Comparison of ENCODE assay signal across 27 cellular contexts in the genomic region with DNA sequence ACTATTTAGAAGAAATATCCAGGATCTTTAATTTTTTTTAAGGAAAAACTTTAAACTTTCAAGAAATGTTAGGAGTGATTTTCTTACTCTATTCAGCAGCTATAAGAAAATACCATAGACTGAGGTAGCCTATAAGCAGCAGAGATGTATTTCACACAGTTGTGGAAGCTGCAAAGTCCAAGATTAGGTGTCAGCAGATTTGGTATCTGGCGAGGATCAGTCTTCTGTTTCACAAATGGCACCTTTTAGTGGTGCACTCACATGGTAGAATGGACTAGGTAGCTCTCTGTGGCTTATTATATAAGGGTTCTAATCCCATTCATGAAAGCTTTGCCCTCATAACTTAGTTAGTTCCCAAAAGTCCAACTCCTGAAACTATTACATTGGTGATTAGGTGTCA.
"Had no signal": no experiment of that assay in that cellular context is flagged by ENCODE, and none has a peak within 500 bp of the region (broad histone marks: within the 10 kb centered on the region; RNA-seq: fewer than 3 reads in every experiment).

No MANE protein-coding gene starts in this region.

- DNase-seq: colonic mucosa; cortex of kidney; dermis blood vessel endothelial cell; dorsolateral prefrontal cortex; effector CD4-positive, alpha-beta T cell; effector CD8-positive, alpha-beta T cell; effector memory CD4-positive, alpha-beta T cell; effector memory CD8-positive, alpha-beta T cell; endodermal cell; erythroblast; esophagus squamous epithelium; foreskin fibroblast; foreskin keratinocyte; foreskin melanocyte; gastrocnemius medialis; glutamatergic neuron; head of caudate nucleus; heart left ventricle; heart right ventricle had no signal

- ATAC-seq: effector memory CD8-positive, alpha-beta T cell; esophagus mucosa; foreskin keratinocyte; gastrocnemius medialis; gastroesophageal sphincter; heart left ventricle; heart right ventricle had no signal

- H3K4me3 ChIP-seq: colonic mucosa, coronary artery, dorsolateral prefrontal cortex, esophagus muscularis mucosa, esophagus squamous epithelium, gastrocnemius medialis, gastroesophageal sphincter, heart left ventricle, heart right ventricle had no signal

- H3K9me3 ChIP-seq: colonic mucosa, esophagus muscularis mucosa, esophagus squamous epithelium, gastrocnemius medialis, gastroesophageal sphincter, heart left ventricle, heart right ventricle had no signal

- FAIRE-seq: colon, endometrium, endothelial cell of umbilical vein had no signal

- H3K27ac ChIP-seq: colonic mucosa, coronary artery, dorsolateral prefrontal cortex, epithelial cell of prostate, esophagus muscularis mucosa, esophagus squamous epithelium, foreskin keratinocyte, gastrocnemius medialis, gastroesophageal sphincter, heart left ventricle, heart right ventricle had no signal

- H3K27me3 ChIP-seq: colonic mucosa, dorsolateral prefrontal cortex, esophagus muscularis mucosa, esophagus squamous epithelium, foreskin keratinocyte, gastrocnemius medialis, gastroesophageal sphincter, heart left ventricle, heart right ventricle had no signal

- H3K4me1 ChIP-seq: colonic mucosa, esophagus squamous epithelium, foreskin keratinocyte, gastrocnemius medialis, gastroesophageal sphincter had no signal

- H3K36me3 ChIP-seq: colonic mucosa, esophagus muscularis mucosa, esophagus squamous epithelium, gastrocnemius medialis, gastroesophageal sphincter, heart left ventricle, heart right ventricle had no signal
